8 cellular contexts compared by ENCODE assay signal in genomic region chr6:42879372-42880239, GRCh38. TPM values are rescaled to one million over a fixed set of nuclear protein-coding genes. Genes with fewer than 3 reads are reported as not detected.
A peak's percentile ranks its signal among the peaks of the same experiment; 100 is the strongest.
DNase-seq lines count a peak whose midpoint lies in the region; ATAC-seq and TF ChIP-seq lines count a peak whose summit lies in the region.

RPL7L1 (plus strand) TSS chr6:42879616; CDS start chr6:42879911, 295 bp downstream.

- ATAC-seq in GM18499 (IDR thresholded peaks at IDR 0.05; ENCODE audit: insufficient read depth, unreplicated experiment), result peak; percentile 69
- ATAC-seq in HG02885 (IDR thresholded peaks at IDR 0.05; ENCODE audit: poor library complexity, unreplicated experiment), result peak; percentile 90
- peak; percentile 94 for ATAC-seq in T-helper 17 cell

- H3K27ac ChIP-seq in right atrium auricular region, result peak within 1 kb of the TSS; percentile 96 to 97
- peak within 1 kb of the TSS; percentile 94 to 96 for H3K27ac ChIP-seq in uterus

- H3K27me3 Mint-ChIP-seq in T-helper 17 cell, result no peaks in the 10 kb centered on the region

- peaks cover 15% of the 10 kb centered on the region for H3K4me1 Mint-ChIP-seq in T-helper 17 cell

- peak within 1 kb of the TSS; percentile 100 for H3K27ac Mint-ChIP-seq in T-helper 17 cell

- H3K4me3 Mint-ChIP-seq in T-helper 17 cell, result peak within 1 kb of the TSS; percentile 100

- intact Hi-C loops in uterus (cut with DNase I; ENCODE audit: low total_unique reads), result no loop called here

- H3K36me3 ChIP-seq in right atrium auricular region (peaks cover 28% of the 10 kb centered on the region), uterus (no peaks in the 10 kb centered on the region)

- peaks cover 9% of the 10 kb centered on the region for H3K36me3 Mint-ChIP-seq in T-helper 17 cell (ENCODE audit: low read depth)

- peaks cover 0 to 23% of the 10 kb centered on the region in 2 donors for H3K4me1 ChIP-seq in right atrium auricular region
- H3K4me1 ChIP-seq in uterus, result no peaks in the 10 kb centered on the region

- peak in 1 of 2 donors; percentile 25 for TF ChIP-seq CTCF in right atrium auricular region (IDR thresholded peaks at IDR 0.05)
- peak in 3 of 4 experiments; percentile 6 to 47 (median 13) for TF ChIP-seq CTCF in uterus (IDR thresholded peaks at IDR 0.05)

- DNase-seq in NCI-H1694 (lab: John Stamatoyannopoulos, UW) (peak; percentile 80), T-helper 17 cell (peak; percentile 66 to 71 (median 68)), amygdala (lab: John Stamatoyannopoulos, UW) (peak; percentile 55 to 97 (median 89)), right atrium auricular region (ENCODE audit: low spot score) (peak; percentile 89), putamen (ENCODE audit: low spot score) (peak; percentile 95), uterus (peak; percentile 79 to 86)

- H3K4me3 ChIP-seq in right atrium auricular region, result peak within 1 kb of the TSS; percentile 61 to 62
- peak within 1 kb of the TSS; percentile 52 to 64 for H3K4me3 ChIP-seq in uterus

- no peaks in the 10 kb centered on the region for H3K27me3 ChIP-seq in right atrium auricular region
- no peaks in the 10 kb centered on the region for H3K27me3 ChIP-seq in uterus

- TF ChIP-seq POLR2A in uterus (IDR thresholded peaks at IDR 0.05), result peak; percentile 49 to 50

- no peaks in the 10 kb centered on the region for H3K9me3 ChIP-seq in T-helper 17 cell (ENCODE audit: control insufficient read depth, low read length, poor library complexity, severe bottlenecking)
- no peaks in the 10 kb centered on the region for H3K9me3 ChIP-seq in right atrium auricular region
- no peaks in the 10 kb centered on the region for H3K9me3 ChIP-seq in uterus

RNA-seq across cellular contexts. Expression of gene RPL7L1, which starts in this region (rescaled TPM):
- total RNA-seq in T-helper 17 cell (10 to 100 TPM; 61.7 to 73.9 TPM), right atrium auricular region (10 to 100 TPM; 63.3 to 66.7 TPM), uterus (100 to 1,000 TPM in 1 of 4 donors, 10 to 100 TPM in 3; 62.9 to 123 (median 82.1) TPM)

Comparison
In these comparisons a context has a peak if more than half of its experiments do, and no peak if none do; other contexts are left out.
1. Peak in every context shown above with its lines: DNase-seq, ATAC-seq, H3K4me3 ChIP-seq and H3K27ac ChIP-seq.